1 cellular context compared by ENCODE assay signal in genomic region chr2:231052494-231053451, GRCh38.
TF ChIP-seq lines count a peak whose summit lies in the region.

No MANE protein-coding gene starts in this region.

TF ChIP-seq in WTC11, 78 proteins besides CTCF, POLR2A, EP300 and RAD21 (continued from another document and continues in another):
- TF ChIP-seq AR (CRISPR knock-in tag; IDR thresholded peaks at IDR 0.05) (no peak), SMAD3 (CRISPR knock-in tag; IDR thresholded peaks at IDR 0.05; ENCODE audit: borderline replicate concordance) (no peak), ZNF263 (CRISPR knock-in tag; IDR thresholded peaks at IDR 0.05; ENCODE audit: low read depth) (no peak), RELA (CRISPR knock-in tag; IDR thresholded peaks at IDR 0.05; ENCODE audit: borderline replicate concordance) (no peak; the same call in 1 of the 2 replicates), NFE2L1 (CRISPR knock-in tag; IDR thresholded peaks at IDR 0.05) (no peak), ESRRA (CRISPR knock-in tag; IDR thresholded peaks at IDR 0.05; ENCODE audit: borderline replicate concordance) (no peak), GRHL2 (CRISPR knock-in tag; IDR thresholded peaks at IDR 0.05; ENCODE audit: insufficient replicate concordance, severe bottlenecking) (no peak), CREB1 (CRISPR knock-in tag; IDR thresholded peaks at IDR 0.05) (no peak), TEAD1 (CRISPR knock-in tag; IDR thresholded peaks at IDR 0.05) (peak; percentile 60), OVOL2 (CRISPR knock-in tag; IDR thresholded peaks at IDR 0.05; ENCODE audit: borderline replicate concordance) (no peak), FOXK1 (CRISPR knock-in tag; IDR thresholded peaks at IDR 0.05) (no peak), ELF4 (CRISPR knock-in tag; IDR thresholded peaks at IDR 0.05; ENCODE audit: low read depth) (no peak), E2F1 (CRISPR knock-in tag; IDR thresholded peaks at IDR 0.05) (0 out of 2 replicates have a peak, but pooled peaks have one; percentile 28), ZNF396 (CRISPR knock-in tag; IDR thresholded peaks at IDR 0.05; ENCODE audit: borderline replicate concordance) (no peak), TCF7 (CRISPR knock-in tag; IDR thresholded peaks at IDR 0.05; ENCODE audit: low read depth) (no peak), JUN (CRISPR knock-in tag; IDR thresholded peaks at IDR 0.05) (no peak), ZNF423 (CRISPR knock-in tag; IDR thresholded peaks at IDR 0.05) (no peak), CBFB (CRISPR knock-in tag; IDR thresholded peaks at IDR 0.05; ENCODE audit: low read depth) (peak; percentile 65; the same call in 1 of the 2 replicates), ZNF671 (CRISPR knock-in tag; IDR thresholded peaks at IDR 0.05) (no peak), PRRX2 (CRISPR knock-in tag; IDR thresholded peaks at IDR 0.05) (no peak), ATF6 (CRISPR knock-in tag; IDR thresholded peaks at IDR 0.05) (no peak), MLX (CRISPR knock-in tag; IDR thresholded peaks at IDR 0.05) (no peak), SP1 (CRISPR knock-in tag; conservative IDR thresholded peaks at IDR 0.05) (peak; percentile 70), ZNF138 (CRISPR knock-in tag; conservative IDR thresholded peaks at IDR 0.05) (no peak), NFATC4 (CRISPR knock-in tag; IDR thresholded peaks at IDR 0.05) (no peak), MXD4 (CRISPR knock-in tag; IDR thresholded peaks at IDR 0.05; ENCODE audit: borderline replicate concordance) (no peak), SOX15 (CRISPR knock-in tag; IDR thresholded peaks at IDR 0.05) (no peak), EMX1 (CRISPR knock-in tag; IDR thresholded peaks at IDR 0.05) (no peak), GTF2I (CRISPR knock-in tag; conservative IDR thresholded peaks at IDR 0.05) (no peak), TEAD4 (CRISPR knock-in tag; IDR thresholded peaks at IDR 0.05) (no peak), ZNF219 (CRISPR knock-in tag; IDR thresholded peaks at IDR 0.05; ENCODE audit: borderline replicate concordance) (no peak), NR2C2 (CRISPR knock-in tag; IDR thresholded peaks at IDR 0.05) (0 out of 2 replicates have a peak, but pooled peaks have one; percentile 41), MYBL2 (CRISPR knock-in tag; IDR thresholded peaks at IDR 0.05) (no peak), NFYB (CRISPR knock-in tag; conservative IDR thresholded peaks at IDR 0.05; ENCODE audit: low read depth) (no peak), CREM (CRISPR knock-in tag; IDR thresholded peaks at IDR 0.05) (no peak), JAZF1 (CRISPR knock-in tag; IDR thresholded peaks at IDR 0.05) (no peak), FOXP1 (CRISPR knock-in tag; IDR thresholded peaks at IDR 0.05; ENCODE audit: borderline replicate concordance) (no peak)
- TF ChIP-seq, protein P1, sequence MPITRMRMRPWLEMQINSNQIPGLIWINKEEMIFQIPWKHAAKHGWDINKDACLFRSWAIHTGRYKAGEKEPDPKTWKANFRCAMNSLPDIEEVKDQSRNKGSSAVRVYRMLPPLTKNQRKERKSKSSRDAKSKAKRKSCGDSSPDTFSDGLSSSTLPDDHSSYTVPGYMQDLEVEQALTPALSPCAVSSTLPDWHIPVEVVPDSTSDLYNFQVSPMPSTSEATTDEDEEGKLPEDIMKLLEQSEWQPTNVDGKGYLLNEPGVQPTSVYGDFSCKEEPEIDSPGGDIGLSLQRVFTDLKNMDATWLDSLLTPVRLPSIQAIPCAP (CRISPR knock-in tag; IDR thresholded peaks at IDR 0.05), result no peak
- TF ChIP-seq, protein P2, sequence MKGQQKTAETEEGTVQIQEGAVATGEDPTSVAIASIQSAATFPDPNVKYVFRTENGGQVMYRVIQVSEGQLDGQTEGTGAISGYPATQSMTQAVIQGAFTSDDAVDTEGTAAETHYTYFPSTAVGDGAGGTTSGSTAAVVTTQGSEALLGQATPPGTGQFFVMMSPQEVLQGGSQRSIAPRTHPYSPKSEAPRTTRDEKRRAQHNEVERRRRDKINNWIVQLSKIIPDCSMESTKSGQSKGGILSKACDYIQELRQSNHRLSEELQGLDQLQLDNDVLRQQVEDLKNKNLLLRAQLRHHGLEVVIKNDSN (CRISPR knock-in tag; IDR thresholded peaks at IDR 0.05), result peak; percentile 60
- TF ChIP-seq, protein P3, sequence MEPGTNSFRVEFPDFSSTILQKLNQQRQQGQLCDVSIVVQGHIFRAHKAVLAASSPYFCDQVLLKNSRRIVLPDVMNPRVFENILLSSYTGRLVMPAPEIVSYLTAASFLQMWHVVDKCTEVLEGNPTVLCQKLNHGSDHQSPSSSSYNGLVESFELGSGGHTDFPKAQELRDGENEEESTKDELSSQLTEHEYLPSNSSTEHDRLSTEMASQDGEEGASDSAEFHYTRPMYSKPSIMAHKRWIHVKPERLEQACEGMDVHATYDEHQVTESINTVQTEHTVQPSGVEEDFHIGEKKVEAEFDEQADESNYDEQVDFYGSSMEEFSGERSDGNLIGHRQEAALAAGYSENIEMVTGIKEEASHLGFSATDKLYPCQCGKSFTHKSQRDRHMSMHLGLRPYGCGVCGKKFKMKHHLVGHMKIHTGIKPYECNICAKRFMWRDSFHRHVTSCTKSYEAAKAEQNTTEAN (CRISPR knock-in tag; IDR thresholded peaks at IDR 0.05), result no peak
- TF ChIP-seq, protein P4, sequence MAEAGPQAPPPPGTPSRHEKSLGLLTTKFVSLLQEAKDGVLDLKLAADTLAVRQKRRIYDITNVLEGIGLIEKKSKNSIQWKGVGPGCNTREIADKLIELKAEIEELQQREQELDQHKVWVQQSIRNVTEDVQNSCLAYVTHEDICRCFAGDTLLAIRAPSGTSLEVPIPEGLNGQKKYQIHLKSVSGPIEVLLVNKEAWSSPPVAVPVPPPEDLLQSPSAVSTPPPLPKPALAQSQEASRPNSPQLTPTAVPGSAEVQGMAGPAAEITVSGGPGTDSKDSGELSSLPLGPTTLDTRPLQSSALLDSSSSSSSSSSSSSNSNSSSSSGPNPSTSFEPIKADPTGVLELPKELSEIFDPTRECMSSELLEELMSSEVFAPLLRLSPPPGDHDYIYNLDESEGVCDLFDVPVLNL (CRISPR knock-in tag; IDR thresholded peaks at IDR 0.05; ENCODE audit: borderline replicate concordance, low read depth), result no peak
- TF ChIP-seq, protein P5, sequence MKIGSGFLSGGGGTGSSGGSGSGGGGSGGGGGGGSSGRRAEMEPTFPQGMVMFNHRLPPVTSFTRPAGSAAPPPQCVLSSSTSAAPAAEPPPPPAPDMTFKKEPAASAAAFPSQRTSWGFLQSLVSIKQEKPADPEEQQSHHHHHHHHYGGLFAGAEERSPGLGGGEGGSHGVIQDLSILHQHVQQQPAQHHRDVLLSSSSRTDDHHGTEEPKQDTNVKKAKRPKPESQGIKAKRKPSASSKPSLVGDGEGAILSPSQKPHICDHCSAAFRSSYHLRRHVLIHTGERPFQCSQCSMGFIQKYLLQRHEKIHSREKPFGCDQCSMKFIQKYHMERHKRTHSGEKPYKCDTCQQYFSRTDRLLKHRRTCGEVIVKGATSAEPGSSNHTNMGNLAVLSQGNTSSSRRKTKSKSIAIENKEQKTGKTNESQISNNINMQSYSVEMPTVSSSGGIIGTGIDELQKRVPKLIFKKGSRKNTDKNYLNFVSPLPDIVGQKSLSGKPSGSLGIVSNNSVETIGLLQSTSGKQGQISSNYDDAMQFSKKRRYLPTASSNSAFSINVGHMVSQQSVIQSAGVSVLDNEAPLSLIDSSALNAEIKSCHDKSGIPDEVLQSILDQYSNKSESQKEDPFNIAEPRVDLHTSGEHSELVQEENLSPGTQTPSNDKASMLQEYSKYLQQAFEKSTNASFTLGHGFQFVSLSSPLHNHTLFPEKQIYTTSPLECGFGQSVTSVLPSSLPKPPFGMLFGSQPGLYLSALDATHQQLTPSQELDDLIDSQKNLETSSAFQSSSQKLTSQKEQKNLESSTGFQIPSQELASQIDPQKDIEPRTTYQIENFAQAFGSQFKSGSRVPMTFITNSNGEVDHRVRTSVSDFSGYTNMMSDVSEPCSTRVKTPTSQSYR (CRISPR knock-in tag; IDR thresholded peaks at IDR 0.05), result 0 out of 2 replicates have a peak, but pooled peaks have one; percentile 40
- TF ChIP-seq, protein P6, sequence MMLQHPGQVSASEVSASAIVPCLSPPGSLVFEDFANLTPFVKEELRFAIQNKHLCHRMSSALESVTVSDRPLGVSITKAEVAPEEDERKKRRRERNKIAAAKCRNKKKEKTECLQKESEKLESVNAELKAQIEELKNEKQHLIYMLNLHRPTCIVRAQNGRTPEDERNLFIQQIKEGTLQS (CRISPR knock-in tag; conservative IDR thresholded peaks at IDR 0.05), result no peak
- TF ChIP-seq, protein P7, sequence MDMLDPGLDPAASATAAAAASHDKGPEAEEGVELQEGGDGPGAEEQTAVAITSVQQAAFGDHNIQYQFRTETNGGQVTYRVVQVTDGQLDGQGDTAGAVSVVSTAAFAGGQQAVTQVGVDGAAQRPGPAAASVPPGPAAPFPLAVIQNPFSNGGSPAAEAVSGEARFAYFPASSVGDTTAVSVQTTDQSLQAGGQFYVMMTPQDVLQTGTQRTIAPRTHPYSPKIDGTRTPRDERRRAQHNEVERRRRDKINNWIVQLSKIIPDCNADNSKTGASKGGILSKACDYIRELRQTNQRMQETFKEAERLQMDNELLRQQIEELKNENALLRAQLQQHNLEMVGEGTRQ (CRISPR knock-in tag; IDR thresholded peaks at IDR 0.05), result peak; percentile 27; the same call in 1 of the 2 replicates
- TF ChIP-seq, protein P8, sequence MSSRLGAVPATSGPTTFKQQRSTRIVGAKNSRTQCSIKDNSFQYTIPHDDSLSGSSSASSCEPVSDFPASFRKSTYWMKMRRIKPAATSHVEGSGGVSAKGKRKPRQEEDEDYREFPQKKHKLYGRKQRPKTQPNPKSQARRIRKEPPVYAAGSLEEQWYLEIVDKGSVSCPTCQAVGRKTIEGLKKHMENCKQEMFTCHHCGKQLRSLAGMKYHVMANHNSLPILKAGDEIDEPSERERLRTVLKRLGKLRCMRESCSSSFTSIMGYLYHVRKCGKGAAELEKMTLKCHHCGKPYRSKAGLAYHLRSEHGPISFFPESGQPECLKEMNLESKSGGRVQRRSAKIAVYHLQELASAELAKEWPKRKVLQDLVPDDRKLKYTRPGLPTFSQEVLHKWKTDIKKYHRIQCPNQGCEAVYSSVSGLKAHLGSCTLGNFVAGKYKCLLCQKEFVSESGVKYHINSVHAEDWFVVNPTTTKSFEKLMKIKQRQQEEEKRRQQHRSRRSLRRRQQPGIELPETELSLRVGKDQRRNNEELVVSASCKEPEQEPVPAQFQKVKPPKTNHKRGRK (CRISPR knock-in tag; IDR thresholded peaks at IDR 0.05; ENCODE audit: borderline replicate concordance), result no peak
- TF ChIP-seq, protein P9, sequence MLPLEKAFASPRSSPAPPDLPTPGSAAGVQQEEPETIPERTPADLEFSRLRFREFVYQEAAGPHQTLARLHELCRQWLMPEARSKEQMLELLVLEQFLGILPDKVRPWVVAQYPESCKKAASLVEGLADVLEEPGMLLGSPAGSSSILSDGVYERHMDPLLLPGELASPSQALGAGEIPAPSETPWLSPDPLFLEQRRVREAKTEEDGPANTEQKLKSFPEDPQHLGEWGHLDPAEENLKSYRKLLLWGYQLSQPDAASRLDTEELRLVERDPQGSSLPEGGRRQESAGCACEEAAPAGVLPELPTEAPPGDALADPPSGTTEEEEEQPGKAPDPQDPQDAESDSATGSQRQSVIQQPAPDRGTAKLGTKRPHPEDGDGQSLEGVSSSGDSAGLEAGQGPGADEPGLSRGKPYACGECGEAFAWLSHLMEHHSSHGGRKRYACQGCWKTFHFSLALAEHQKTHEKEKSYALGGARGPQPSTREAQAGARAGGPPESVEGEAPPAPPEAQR (CRISPR knock-in tag; IDR thresholded peaks at IDR 0.05), result no peak
